Comparison of ENCODE assay signal across 10 cellular contexts in genomic region chr9:125701351-125701750, GRCh38. TPM values are rescaled to one million over a fixed set of nuclear protein-coding genes. Genes with fewer than 3 reads are reported as not detected.
DNase-seq lines count a peak whose midpoint lies in the region; ATAC-seq and TF ChIP-seq lines count a peak whose summit lies in the region.
"Had no signal": no experiment of that assay in that cellular context is flagged by ENCODE, and none has a peak within 500 bp of the region (broad histone marks: within the 10 kb centered on the region; RNA-seq: fewer than 3 reads in every experiment).

No MANE protein-coding gene starts in this region.

- H3K36me3 ChIP-seq in HUES6 (ENCODE audit: control insufficient read depth, insufficient read depth, low read length): no peaks in the 10 kb centered on the region; the same call in 1 of the 2 replicates
- H3K36me3 ChIP-seq in right atrium auricular region: no peaks in the 10 kb centered on the region
- H3K36me3 ChIP-seq in gastrocnemius medialis: no peaks in the 10 kb centered on the region

- ATAC-seq in stimulated activated effector memory CD8-positive, alpha-beta T cell treated with anti-CD3 and anti-CD28 coated beads, Interleukin-12 subunit alpha, Interleukin-12 subunit beta, amount 100 ng/mL, for 72 hours: peak; percentile 96
- no peak for ATAC-seq in gastrocnemius medialis

- TF ChIP-seq POLR2A in gastrocnemius medialis (IDR thresholded peaks at IDR 0.05): no peak

- H3K27me3 ChIP-seq in HUES6 (ENCODE audit: control insufficient read depth, insufficient read depth, low read length): no peaks in the 10 kb centered on the region
- H3K27me3 ChIP-seq in right atrium auricular region: no peaks in the 10 kb centered on the region
- no peaks in the 10 kb centered on the region for H3K27me3 ChIP-seq in gastrocnemius medialis

- peak overlapping the region; percentile 44 for H3K27ac Mint-ChIP-seq in activated naive CD4-positive, alpha-beta T cell treated with anti-CD3 and anti-CD28 coated beads for 36 hours
- no peak overlapping the region for H3K27ac Mint-ChIP-seq in activated naive CD4-positive, alpha-beta T cell treated with anti-CD3 and anti-CD28 coated beads, Interleukin-2, amount 10 ng/mL, durations not matched to agents 7 days and 5 days
- peak overlapping the region; percentile 52 for H3K27ac Mint-ChIP-seq in stimulated activated effector memory CD8-positive, alpha-beta T cell treated with anti-CD3 and anti-CD28 coated beads, Interleukin-12 subunit alpha, Interleukin-12 subunit beta, amount 100 ng/mL, for 72 hours
- H3K27ac Mint-ChIP-seq: CD4-positive, CD25-positive, alpha-beta regulatory T cell had no signal

- H3K4me3 ChIP-seq in HUES6 (ENCODE audit: low read depth, low read length) (peak overlapping the region; percentile 33), choroid plexus epithelial cell (ENCODE audit: low read depth, low read length) (no peak overlapping the region), right atrium auricular region (no peak overlapping the region), gastrocnemius medialis (no peak overlapping the region)

- no peak overlapping the region for H3K4me3 Mint-ChIP-seq in activated naive CD4-positive, alpha-beta T cell treated with anti-CD3 and anti-CD28 coated beads for 36 hours
- no peak overlapping the region for H3K4me3 Mint-ChIP-seq in activated naive CD4-positive, alpha-beta T cell treated with anti-CD3 and anti-CD28 coated beads, Interleukin-2, amount 10 ng/mL, durations not matched to agents 7 days and 5 days
- peak overlapping the region; percentile 42 for H3K4me3 Mint-ChIP-seq in stimulated activated effector memory CD8-positive, alpha-beta T cell treated with anti-CD3 and anti-CD28 coated beads, Interleukin-12 subunit alpha, Interleukin-12 subunit beta, amount 100 ng/mL, for 72 hours
- H3K4me3 Mint-ChIP-seq: activated T-helper 1 cell treated with anti-CD3 and anti-CD28 coated beads, Interleukin-12 subunit alpha, Interleukin-12 subunit beta, Interleukin-2, Interleukin-4 antibody, amounts not matched to agents 30 ng/mL and 10 ng/mL and 1 ng/mL, durations not matched to agents 14 hours and 24 hours and 36 hours had no signal

- H3K9me3 Mint-ChIP-seq in activated naive CD4-positive, alpha-beta T cell treated with anti-CD3 and anti-CD28 coated beads for 36 hours: no peaks in the 10 kb centered on the region
- no peaks in the 10 kb centered on the region for H3K9me3 Mint-ChIP-seq in activated naive CD4-positive, alpha-beta T cell treated with anti-CD3 and anti-CD28 coated beads, Interleukin-2, amount 10 ng/mL, durations not matched to agents 7 days and 5 days
- H3K9me3 Mint-ChIP-seq in stimulated activated effector memory CD8-positive, alpha-beta T cell treated with anti-CD3 and anti-CD28 coated beads, Interleukin-12 subunit alpha, Interleukin-12 subunit beta, amount 100 ng/mL, for 72 hours: no peaks in the 10 kb centered on the region
- H3K9me3 Mint-ChIP-seq: activated T-helper 1 cell treated with anti-CD3 and anti-CD28 coated beads, Interleukin-12 subunit alpha, Interleukin-12 subunit beta, Interleukin-2, Interleukin-4 antibody, amounts not matched to agents 30 ng/mL and 10 ng/mL and 1 ng/mL, durations not matched to agents 14 hours and 24 hours and 36 hours; CD4-positive, CD25-positive, alpha-beta regulatory T cell had no signal

- peaks cover 64% of the 10 kb centered on the region for H3K4me1 Mint-ChIP-seq in activated naive CD4-positive, alpha-beta T cell treated with anti-CD3 and anti-CD28 coated beads for 36 hours (ENCODE audit: low read depth)
- H3K4me1 Mint-ChIP-seq in activated naive CD4-positive, alpha-beta T cell treated with anti-CD3 and anti-CD28 coated beads, Interleukin-2, amount 10 ng/mL, durations not matched to agents 7 days and 5 days: peaks cover 41% of the 10 kb centered on the region
- H3K4me1 Mint-ChIP-seq in stimulated activated effector memory CD8-positive, alpha-beta T cell treated with anti-CD3 and anti-CD28 coated beads, Interleukin-12 subunit alpha, Interleukin-12 subunit beta, amount 100 ng/mL, for 72 hours: peaks cover 52% of the 10 kb centered on the region

- H3K4me1 ChIP-seq in HUES6 (ENCODE audit: control insufficient read depth, insufficient read depth, low read length) (peaks cover 44% of the 10 kb centered on the region), right atrium auricular region (peaks cover 0 to 15% of the 10 kb centered on the region in 2 donors), gastrocnemius medialis (peaks cover 21 to 22% of the 10 kb centered on the region in 2 donors)

- peaks cover 3% of the 10 kb centered on the region for H3K36me3 Mint-ChIP-seq in activated naive CD4-positive, alpha-beta T cell treated with anti-CD3 and anti-CD28 coated beads for 36 hours (ENCODE audit: low read depth)
- peaks cover 18% of the 10 kb centered on the region for H3K36me3 Mint-ChIP-seq in activated naive CD4-positive, alpha-beta T cell treated with anti-CD3 and anti-CD28 coated beads, Interleukin-2, amount 10 ng/mL, durations not matched to agents 7 days and 5 days
- H3K36me3 Mint-ChIP-seq in stimulated activated effector memory CD8-positive, alpha-beta T cell treated with anti-CD3 and anti-CD28 coated beads, Interleukin-12 subunit alpha, Interleukin-12 subunit beta, amount 100 ng/mL, for 72 hours: no peaks in the 10 kb centered on the region

- H3K27ac ChIP-seq in HUES6 (ENCODE audit: low read depth, low read length): peak overlapping the region; percentile 61; the same call in 1 of the 2 replicates
- H3K27ac ChIP-seq in right atrium auricular region: no peak overlapping the region
- H3K27ac ChIP-seq in gastrocnemius medialis: no peak overlapping the region

- H3K9ac ChIP-seq in HUES6 (ENCODE audit: low read length): peak overlapping the region; percentile 20

- H3K9me3 ChIP-seq in HUES6 (ENCODE audit: control insufficient read depth, insufficient read depth, low read depth, low read length): no peaks in the 10 kb centered on the region
- H3K9me3 ChIP-seq in right atrium auricular region: no peaks in the 10 kb centered on the region
- no peaks in the 10 kb centered on the region for H3K9me3 ChIP-seq in gastrocnemius medialis

- TF ChIP-seq CTCF in choroid plexus epithelial cell (conservative IDR thresholded peaks at IDR 0.05; ENCODE audit: low read depth, low read length) (no peak), right atrium auricular region (IDR thresholded peaks at IDR 0.05) (no peak), gastrocnemius medialis (IDR thresholded peaks at IDR 0.05 in 4 of 5, conservative IDR thresholded peaks at IDR 0.05 in 1 of 5) (no peak)

- intact Hi-C loops in activated naive CD4-positive, alpha-beta T cell treated with anti-CD3 and anti-CD28 coated beads for 36 hours (cut with micrococcal nuclease): loop anchor here (1.0 to 10.0 kb wide), 7 partner anchors 41 to 507 kb away; no protein-coding TSS in a partner anchor
- intact Hi-C loops in gastrocnemius medialis (cut with DNase I; ENCODE audit: low total_unique reads): no loop called here

- H3K27me3 Mint-ChIP-seq in activated naive CD4-positive, alpha-beta T cell treated with anti-CD3 and anti-CD28 coated beads for 36 hours (ENCODE audit: low read depth): no peaks in the 10 kb centered on the region
- H3K27me3 Mint-ChIP-seq in activated naive CD4-positive, alpha-beta T cell treated with anti-CD3 and anti-CD28 coated beads, Interleukin-2, amount 10 ng/mL, durations not matched to agents 7 days and 5 days: no peaks in the 10 kb centered on the region
- H3K27me3 Mint-ChIP-seq: CD4-positive, CD25-positive, alpha-beta regulatory T cell had no signal

- peak; percentile 57 for DNase-seq in activated naive CD4-positive, alpha-beta T cell treated with anti-CD3 and anti-CD28 coated beads for 36 hours
- DNase-seq in activated naive CD4-positive, alpha-beta T cell treated with anti-CD3 and anti-CD28 coated beads, Interleukin-2, amount 10 ng/mL, durations not matched to agents 7 days and 5 days: no peak
- DNase-seq in choroid plexus epithelial cell (ENCODE audit: low read depth) (peak; percentile 49), right atrium auricular region (ENCODE audit: low spot score) (no peak), GF-D8 (lab: John Stamatoyannopoulos, UW) (no peak), gastrocnemius medialis (no peak)
- peak in 1 of 2 donors; percentile 52 for DNase-seq in stimulated activated effector memory CD8-positive, alpha-beta T cell treated with anti-CD3 and anti-CD28 coated beads, Interleukin-12 subunit alpha, Interleukin-12 subunit beta, amount 100 ng/mL, for 72 hours (ENCODE audit: low spot score in 2 of 2)

- CTCF ChIA-PET in activated naive CD4-positive, alpha-beta T cell treated with anti-CD3 and anti-CD28 coated beads for 36 hours (lab: Charles Lee): no interaction called here
- CTCF ChIA-PET in activated naive CD4-positive, alpha-beta T cell treated with anti-CD3 and anti-CD28 coated beads, Interleukin-2, amount 10 ng/mL, durations not matched to agents 7 days and 5 days (lab: Charles Lee): no interaction called here

- in situ Hi-C loops in gastrocnemius medialis (cut with MboI; ENCODE audit: low sequenced_read_pairs in 4 of 4): no loop called here

RNA-seq across cellular contexts. Expression of gene MAPKAP1, which starts 5.7 kb away (rescaled TPM):
- 10 to 100 TPM; 54.8 to 57.4 TPM for total RNA-seq in activated naive CD4-positive, alpha-beta T cell treated with anti-CD3 and anti-CD28 coated beads for 36 hours
- 10 to 100 TPM; 62.1 to 78.9 TPM for total RNA-seq in right atrium auricular region
- total RNA-seq in gastrocnemius medialis: 100 to 1,000 TPM in 3 of 4 donors, 10 to 100 TPM in 1; 58.2 to 123 (median 104) TPM

RNA-seq across cellular contexts. Expression of gene PBX3, which starts 45.8 kb away (rescaled TPM):
- 10 to 100 TPM in 1 of 2 experiments, 1 to 10 TPM in 1; 9.4 to 14.3 TPM for total RNA-seq in activated naive CD4-positive, alpha-beta T cell treated with anti-CD3 and anti-CD28 coated beads for 36 hours
- total RNA-seq in right atrium auricular region (10 to 100 TPM; 71.1 to 91.5 TPM), gastrocnemius medialis (10 to 100 TPM in 2 of 4 donors, 1 to 10 TPM in 2; 6.6 to 31.0 (median 9.6) TPM)

Comparison
In these comparisons a context has a peak if more than half of its experiments do, and no peak if none do; other contexts are left out.
1. DNase-seq: peak in activated naive CD4-positive, alpha-beta T cell treated with anti-CD3 and anti-CD28 coated beads for 36 hours (single experiment) and choroid plexus epithelial cell (single experiment); none in activated naive CD4-positive, alpha-beta T cell treated with anti-CD3 and anti-CD28 coated beads, Interleukin-2, amount 10 ng/mL, durations not matched to agents 7 days and 5 days (single experiment), right atrium auricular region (single experiment), GF-D8 (single experiment) and gastrocnemius medialis (0 of 2).